Comparison of ENCODE assay signal across 21 cellular contexts in the genomic region with DNA sequence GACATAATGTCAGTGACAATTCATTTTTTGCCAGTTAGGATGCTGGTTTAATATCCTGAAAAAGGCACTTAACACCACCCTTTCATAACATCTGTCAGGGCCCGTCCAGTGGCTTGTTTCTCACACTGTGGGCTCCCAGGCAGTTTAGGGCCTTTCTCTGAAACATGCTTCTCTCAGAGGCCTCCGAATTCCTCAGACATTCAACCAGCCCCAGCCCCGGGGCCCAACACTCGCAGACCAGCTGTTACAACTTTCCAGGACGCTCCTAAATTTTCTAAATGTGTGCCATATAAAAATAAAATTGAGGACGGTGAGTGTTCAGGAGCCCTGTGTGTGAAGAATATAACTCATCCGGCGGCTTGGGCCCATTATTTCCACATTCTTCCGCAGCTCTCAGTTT.
A peak's percentile ranks its signal among the peaks of the same experiment; 100 is the strongest.
DNase-seq lines count a peak whose midpoint lies in the region; ATAC-seq, FAIRE-seq and TF ChIP-seq lines count a peak whose summit lies in the region.
"Had no signal": no experiment of that assay in that cellular context is flagged by ENCODE, and none has a peak within 500 bp of the region (broad histone marks: within the 10 kb centered on the region; RNA-seq: fewer than 3 reads in every experiment).

No MANE protein-coding gene starts in this region.

- DNase-seq in right atrium auricular region (ENCODE audit: low spot score) (no peak), cardiac septum (ENCODE audit: low spot score) (no peak), H1 (ENCODE audit: low read depth in 1 of 2, low spot score in 2 of 2) (no peak), smooth muscle cell (lab: John Stamatoyannopoulos, UW; ENCODE audit: unreplicated experiment) (no peak), GM10248 (ENCODE audit: extremely low spot score) (no peak)
- DNase-seq in effector memory CD4-positive, alpha-beta T cell = no peak
- DNase-seq: activated CD4-positive, alpha-beta T cell treated with anti-CD3 and anti-CD28 coated beads, Interleukin-2, amount 50 U/mL, for 4 hours; activated gamma-delta T cell; Caco-2; MG63; midbrain; NCI-H226; OCI-M1; SIG-M5 had no signal

- no peaks in the 10 kb centered on the region for H3K27me3 ChIP-seq in right atrium auricular region
- H3K27me3 ChIP-seq in H1 (replicated peaks in 1 of 4; ENCODE audit: control insufficient read depth in 3 of 4, extremely low read depth in 1 of 4, insufficient read depth in 3 of 4, low read length in 3 of 4) = no peaks in the 10 kb centered on the region
- H3K27me3 ChIP-seq in smooth muscle cell (ENCODE audit: low read depth) = no peaks in the 10 kb centered on the region
- H3K27me3 ChIP-seq in effector memory CD4-positive, alpha-beta T cell (replicated peaks; ENCODE audit: control insufficient read depth, insufficient read depth, low read length, poor library complexity, severe bottlenecking) = no peaks in the 10 kb centered on the region
- H3K27me3 ChIP-seq: BLaER1, MG63, suprapubic skin had no signal

- H3K18ac ChIP-seq in H1 (ENCODE audit: extremely low read depth, low read length) = no peak overlapping the region

- POLR2A ChIA-PET in H1 (lab: Charles Lee; ENCODE audit: partially characterized antibody) (no interaction called here), GM10248 (lab: Yijun Ruan, JAX) (no interaction called here)

- TF ChIP-seq EP300 in H1 (IDR thresholded peaks at IDR 0.05; ENCODE audit: borderline replicate concordance in 1 of 2, low read depth in 2 of 2, low read length in 2 of 2) = no peak

- H3K4me1 Mint-ChIP-seq in nephron = peaks cover 69% of the 10 kb centered on the region

- WGBS in H1 (ENCODE audit: extremely low coverage in 1 of 2, insufficient coverage in 1 of 2, insufficient read length in 1 of 2, insufficient replicate concordance in 2 of 2, low coverage in 1 of 2, low lambda C conversion rate in 2 of 2, missing lambda C conversion rate in 1 of 2), 2 experiments = 83% methylated on average over 9 of the region's 9 CpGs; no CpG with 5 or more reads in 1 of the 2 experiments
- WGBS in smooth muscle cell (ENCODE audit: low lambda C conversion rate) = 61% methylated on average over 9 of the region's 9 CpGs

- H4K8ac ChIP-seq in H1 (ENCODE audit: extremely low read depth, insufficient read depth, low read length) = no peak overlapping the region

- no peaks in the 10 kb centered on the region for H3K9me3 Mint-ChIP-seq in nephron
- H3K9me3 Mint-ChIP-seq: dendritic cell treated with granulocyte-macrophage colony-stimulating factor and Interleukin-4, amounts not matched to agents 40 ng/mL and 50 ng/mL, for 4 days; T-helper 2 cell treated with Interferon-gamma antibody and Interleukin-4, amounts not matched to agents 5 μg/mL and 100 μg/mL, for 36 hours had no signal

- H3K4me3 Mint-ChIP-seq in nephron = peak overlapping the region in 1 of 3 experiments; percentile 19
- H3K4me3 Mint-ChIP-seq: dendritic cell treated with granulocyte-macrophage colony-stimulating factor and Interleukin-4, amounts not matched to agents 40 ng/mL and 50 ng/mL, for 4 days; T-helper 2 cell treated with Interferon-gamma antibody and Interleukin-4, amounts not matched to agents 5 μg/mL and 100 μg/mL, for 36 hours had no signal

- H3K79me2 ChIP-seq in H1 (ENCODE audit: control insufficient read depth in 1 of 2, insufficient read depth in 2 of 2, low read length in 2 of 2) (no peaks in the 10 kb centered on the region), smooth muscle cell (ENCODE audit: low read depth) (no peaks in the 10 kb centered on the region)

- H3K4me2 ChIP-seq in H1 (ENCODE audit: insufficient read depth in 1 of 2, low read depth in 2 of 2, low read length in 2 of 2) (no peak overlapping the region), smooth muscle cell (no peak overlapping the region)
- H3K4me2 ChIP-seq: BLaER1 had no signal

- no peak overlapping the region for H2BK120ac ChIP-seq in H1 (replicated peaks; ENCODE audit: low read depth, low read length)

- H3K27me3 Mint-ChIP-seq in nephron (ENCODE audit: low read depth) = no peaks in the 10 kb centered on the region
- H3K27me3 Mint-ChIP-seq: dendritic cell treated with granulocyte-macrophage colony-stimulating factor and Interleukin-4, amounts not matched to agents 40 ng/mL and 50 ng/mL, for 4 days had no signal

- no peaks in the 10 kb centered on the region for H3K36me3 Mint-ChIP-seq in nephron (ENCODE audit: low read depth)

- TF ChIP-seq CTCF in right atrium auricular region (IDR thresholded peaks at IDR 0.05) (no peak), H1 (IDR thresholded peaks at IDR 0.05; ENCODE audit: control extremely low read depth in 1 of 3, insufficient read depth in 1 of 3, low read depth in 1 of 3, low read length in 3 of 3) (no peak), nephron (IDR thresholded peaks at IDR 0.05; ENCODE audit: unreplicated experiment in 3 of 3) (no peak), smooth muscle cell (IDR thresholded peaks at IDR 0.05; ENCODE audit: borderline replicate concordance, insufficient read depth, poor library complexity, severe bottlenecking) (no peak), GM10248 (IDR thresholded peaks at IDR 0.05; ENCODE audit: control extremely low read depth, extremely low read depth, low read depth, missing control alignments) (no peak)

- peak overlapping the region; percentile 67 to 90 (median 88) for H3K27ac Mint-ChIP-seq in nephron
- H3K27ac Mint-ChIP-seq: dendritic cell treated with granulocyte-macrophage colony-stimulating factor and Interleukin-4, amounts not matched to agents 40 ng/mL and 50 ng/mL, for 4 days; T-helper 2 cell treated with Interferon-gamma antibody and Interleukin-4, amounts not matched to agents 5 μg/mL and 100 μg/mL, for 36 hours had no signal

- H3F3A ChIP-seq in smooth muscle cell (ENCODE audit: low read depth) = no peaks in the 10 kb centered on the region

- no peak for ATAC-seq in HG03045 (IDR thresholded peaks at IDR 0.05; ENCODE audit: unreplicated experiment)

- no peak for TF ChIP-seq RAD21 in H1 (IDR thresholded peaks at IDR 0.05 in 1 of 2, conservative IDR thresholded peaks at IDR 0.05 in 1 of 2; ENCODE audit: low read depth in 2 of 2, low read length in 2 of 2)

- H2BK5ac ChIP-seq in H1 (ENCODE audit: low read depth, low read length) = no peak overlapping the region

- no peak overlapping the region for H3K56ac ChIP-seq in H1 (replicated peaks; ENCODE audit: insufficient read length, low read depth, low read length)

- H2BK20ac ChIP-seq in H1 (ENCODE audit: low read length) = no peak overlapping the region

- H3K4me1 ChIP-seq in right atrium auricular region (peaks cover 0 to 32% of the 10 kb centered on the region in 2 donors), H1 (replicated peaks in 1 of 4; ENCODE audit: control insufficient read depth in 3 of 4, insufficient read depth in 4 of 4, low read length in 3 of 4) (no peaks in the 10 kb centered on the region), smooth muscle cell (ENCODE audit: low read depth) (peaks cover 2% of the 10 kb centered on the region)
- no peaks in the 10 kb centered on the region for H3K4me1 ChIP-seq in effector memory CD4-positive, alpha-beta T cell (ENCODE audit: control insufficient read depth, insufficient read depth, low read length, poor library complexity, severe bottlenecking)
- H3K4me1 ChIP-seq: BLaER1, Caco-2, suprapubic skin had no signal

- no peak for FAIRE-seq in H1 (lab: Jason Lieb, UNC)
- FAIRE-seq: bronchial epithelial cell had no signal

- H3K9ac ChIP-seq in H1 (replicated peaks in 1 of 4; ENCODE audit: extremely low read depth in 1 of 4, low read depth in 3 of 4, low read length in 3 of 4) = no peak overlapping the region
- H3K9ac ChIP-seq in smooth muscle cell (ENCODE audit: low read depth) = no peak overlapping the region
- H3K9ac ChIP-seq: BLaER1 had no signal

- H3K23ac ChIP-seq in H1 (ENCODE audit: insufficient read length) = no peak overlapping the region

- H2BK12ac ChIP-seq in H1 (ENCODE audit: low read depth, low read length) = no peak overlapping the region

- no peak overlapping the region for H2AK5ac ChIP-seq in H1 (ENCODE audit: low read depth, low read length)

- no peak overlapping the region for H4K91ac ChIP-seq in H1 (replicated peaks; ENCODE audit: insufficient read length, low read length)

- H4K20me1 ChIP-seq in H1 (replicated peaks in 1 of 2; ENCODE audit: control insufficient read depth in 1 of 2, insufficient read depth in 2 of 2, low read length in 2 of 2) = peaks cover 0 to 1% of the 10 kb centered on the region in 2 experiments
- no peaks in the 10 kb centered on the region for H4K20me1 ChIP-seq in smooth muscle cell (ENCODE audit: low read depth)
- H4K20me1 ChIP-seq: BLaER1 had no signal

- intact Hi-C loops in cardiac septum (cut with DNase I) = loop anchor here (5.0 kb wide), 1 partner anchor 110 kb away; the partner anchor contains the start of gene EYA4

- H3K4me3 ChIP-seq in right atrium auricular region = no peak overlapping the region
- H3K4me3 ChIP-seq in H1 (ENCODE audit: extremely low read depth in 1 of 4, insufficient read depth in 2 of 4, low read depth in 3 of 4, low read length in 4 of 4) = no peak overlapping the region
- no peak overlapping the region for H3K4me3 ChIP-seq in smooth muscle cell
- no peak overlapping the region for H3K4me3 ChIP-seq in effector memory CD4-positive, alpha-beta T cell (ENCODE audit: insufficient read depth, low read depth, low read length, poor library complexity, severe bottlenecking)
- H3K4me3 ChIP-seq: BLaER1, MG63, suprapubic skin had no signal

- H3K9me3 ChIP-seq in right atrium auricular region = no peaks in the 10 kb centered on the region
- H3K9me3 ChIP-seq in H1 (ENCODE audit: insufficient read depth in 2 of 2, low read depth in 1 of 2, low read length in 1 of 2) = no peaks in the 10 kb centered on the region
- H3K9me3 ChIP-seq in smooth muscle cell (replicated peaks; ENCODE audit: low read depth) = no peaks in the 10 kb centered on the region
- no peaks in the 10 kb centered on the region for H3K9me3 ChIP-seq in effector memory CD4-positive, alpha-beta T cell (ENCODE audit: control insufficient read depth, low read length)
- H3K9me3 ChIP-seq: BLaER1, Caco-2, MG63, suprapubic skin had no signal

- H3K79me1 ChIP-seq in H1 (ENCODE audit: low read depth, low read length) = no peaks in the 10 kb centered on the region

- H3K27ac ChIP-seq in right atrium auricular region = peak overlapping the region; percentile 71 to 88
- H3K27ac ChIP-seq in H1 (ENCODE audit: low read depth, low read length) = no peak overlapping the region
- no peak overlapping the region for H3K27ac ChIP-seq in smooth muscle cell (ENCODE audit: low read depth)
- no peak overlapping the region for H3K27ac ChIP-seq in effector memory CD4-positive, alpha-beta T cell (ENCODE audit: insufficient read depth, low read length, poor library complexity, severe bottlenecking)
- H3K27ac ChIP-seq: BLaER1, suprapubic skin had no signal

- CTCF ChIA-PET in H1 (lab: Charles Lee; ENCODE audit: partially characterized antibody) = no interaction called here
- CTCF ChIA-PET in GM10248 (lab: Yijun Ruan, JAX) = no interaction called here

- no peak overlapping the region for H4K5ac ChIP-seq in H1 (ENCODE audit: insufficient read length, low read depth, low read length)

- no peak for TF ChIP-seq POLR2A in H1 (IDR thresholded peaks at IDR 0.05; ENCODE audit: control extremely low read depth in 1 of 2, low read depth in 2 of 2, low read length in 2 of 2)

- no peaks in the 10 kb centered on the region; the same call in 1 of the 2 replicates for H3K23me2 ChIP-seq in H1 (ENCODE audit: low read depth, low read length)

- H3K36me3 ChIP-seq in right atrium auricular region = no peaks in the 10 kb centered on the region
- no peaks in the 10 kb centered on the region for H3K36me3 ChIP-seq in H1 (ENCODE audit: control insufficient read depth in 2 of 4, insufficient read depth in 4 of 4, low read length in 3 of 4)
- no peaks in the 10 kb centered on the region for H3K36me3 ChIP-seq in smooth muscle cell (ENCODE audit: low read depth)
- no peaks in the 10 kb centered on the region for H3K36me3 ChIP-seq in effector memory CD4-positive, alpha-beta T cell (ENCODE audit: control insufficient read depth, insufficient read depth, low read length)
- H3K36me3 ChIP-seq: BLaER1, MG63, suprapubic skin had no signal

- H3K4ac ChIP-seq in H1 (replicated peaks; ENCODE audit: insufficient read length, low read depth, low read length) = no peak overlapping the region

- no peak overlapping the region for H2BK15ac ChIP-seq in H1 (ENCODE audit: low read length)

- H2AFZ ChIP-seq in H1 (ENCODE audit: low read length) (0 out of 2 replicates have a peak overlapping the region, but pooled peaks have one; percentile 50), smooth muscle cell (ENCODE audit: low read depth) (peak overlapping the region; percentile 28)

- H3K14ac ChIP-seq in H1 (ENCODE audit: insufficient read length) = no peak overlapping the region

Comparison
In these comparisons a context has a peak if more than half of its experiments do, and no peak if none do; other contexts are left out.
1. H3K27ac ChIP-seq: peak in right atrium auricular region (2 of 2); none in H1 (single experiment), smooth muscle cell (single experiment) and effector memory CD4-positive, alpha-beta T cell (single experiment).